ENCODE assay signal across 12 cellular contexts in genomic region chr5:149422429-149423286, GRCh38. TPM values are rescaled to one million over a fixed set of nuclear protein-coding genes. Genes with fewer than 3 reads are reported as not detected.
DNase-seq lines count a peak whose midpoint lies in the region; ATAC-seq and TF ChIP-seq lines count a peak whose summit lies in the region.
"Had no signal": no experiment of that assay in that cellular context is flagged by ENCODE, and none has a peak within 500 bp of the region (broad histone marks: within the 10 kb centered on the region; RNA-seq: fewer than 3 reads in every experiment).

No MANE protein-coding gene starts in this region.

- TF ChIP-seq CTCF in upper lobe of right lung (IDR thresholded peaks at IDR 0.05) = no peak

- intact Hi-C loops in upper lobe of right lung (cut with DNase I) = no loop called here

- DNase-seq in DMS 273 (lab: John Stamatoyannopoulos, UW; ENCODE audit: unreplicated experiment) (peak; percentile 54), DMS 273 treated with DMSO at 0.1 percent for 48 hours (lab: John Stamatoyannopoulos, UW) (no peak), dermis blood vessel endothelial cell (peak; percentile 72), memory B cell (ENCODE audit: low spot score in 2 of 2) (no peak), upper lobe of right lung (no peak), NCI-H2029 treated with DMSO at 0.1 percent for 48 hours (lab: John Stamatoyannopoulos, UW) (no peak), COLO668 (lab: John Stamatoyannopoulos, UW; ENCODE audit: unreplicated experiment) (no peak)
- DNase-seq: anterior cingulate cortex; NCI-H748 treated with DMSO at 0.1 percent for 48 hours; stimulated activated CD4-positive, alpha-beta T cell treated with anti-CD3 and anti-CD28 coated beads, Interleukin-12 subunit alpha, Interleukin-12 subunit beta, amount 100 ng/mL, for 4 hours had no signal

- no peaks in the 10 kb centered on the region for H3K9me3 ChIP-seq in upper lobe of right lung

- peaks cover 15% of the 10 kb centered on the region for H3K27me3 Mint-ChIP-seq in memory B cell

- no peak overlapping the region for H3K4me3 Mint-ChIP-seq in memory B cell

- peaks cover 69% of the 10 kb centered on the region for H3K4me1 ChIP-seq in upper lobe of right lung

- H3K4me1 Mint-ChIP-seq in memory B cell = peaks cover 5% of the 10 kb centered on the region

- peak overlapping the region; percentile 68 for H3K27ac Mint-ChIP-seq in memory B cell

- no peak overlapping the region for H3K4me3 ChIP-seq in upper lobe of right lung

- H3K27me3 ChIP-seq in upper lobe of right lung = no peaks in the 10 kb centered on the region

- ATAC-seq in memory B cell (ENCODE audit: low read depth) (no peak), upper lobe of right lung (peak; percentile 81), HG03460 (IDR thresholded peaks at IDR 0.05; ENCODE audit: unreplicated experiment) (no peak)

- H3K27ac ChIP-seq in upper lobe of right lung = peak overlapping the region; percentile 83
- H3K27ac ChIP-seq: 22Rv1 had no signal

- H3K9me3 Mint-ChIP-seq in memory B cell = no peaks in the 10 kb centered on the region

- peaks cover under 1% of the 10 kb centered on the region for H3K36me3 ChIP-seq in upper lobe of right lung

- no peaks in the 10 kb centered on the region for H3K36me3 Mint-ChIP-seq in memory B cell

RNA-seq across cellular contexts. Expression of gene IL17B, which starts 43.6 kb away (rescaled TPM):
- total RNA-seq in dermis blood vessel endothelial cell (not detected in 2 replicates), upper lobe of right lung (not detected)

Comparison
In these comparisons a context has a peak if more than half of its experiments do, and no peak if none do; other contexts are left out.
1. DNase-seq: peak in DMS 273 (single experiment) and dermis blood vessel endothelial cell (single experiment); none in DMS 273 treated with DMSO at 0.1 percent for 48 hours (single experiment), memory B cell (0 of 2), upper lobe of right lung (single experiment), NCI-H2029 treated with DMSO at 0.1 percent for 48 hours (single experiment) and COLO668 (single experiment).